8 cellular contexts compared by ENCODE assay signal in the genomic region with DNA sequence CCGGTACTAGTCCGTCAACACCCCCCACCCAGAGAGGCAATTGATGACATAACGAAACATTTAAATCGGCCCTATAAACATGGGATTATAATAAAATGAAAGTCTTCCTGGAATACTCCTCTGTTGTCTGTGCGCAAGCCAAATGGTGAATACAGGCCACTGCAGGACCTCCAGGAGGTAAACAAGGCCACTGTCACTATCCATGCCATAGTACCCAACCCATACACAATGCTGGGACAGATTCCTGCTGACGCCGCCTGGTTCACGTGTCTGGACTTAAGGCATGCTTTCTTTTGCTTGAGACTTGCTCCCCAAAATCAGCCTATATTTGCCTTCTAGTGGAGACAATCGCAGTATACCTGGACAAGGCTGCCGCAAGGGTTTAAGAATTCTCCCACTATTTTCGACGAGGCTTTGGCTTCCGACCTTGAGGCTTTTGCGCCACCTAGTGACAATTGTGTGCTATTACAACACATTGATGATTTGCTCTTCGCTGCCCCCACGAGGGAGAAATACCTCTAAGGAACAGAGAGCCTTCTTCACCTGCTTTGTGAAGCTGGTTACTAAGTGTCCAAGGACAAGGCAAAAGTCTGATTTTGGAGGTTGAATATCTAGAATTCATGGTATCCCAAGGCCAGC.
A peak's percentile ranks its signal among the peaks of the same experiment; 100 is the strongest.
DNase-seq lines count a peak whose midpoint lies in the region; ATAC-seq, FAIRE-seq and TF ChIP-seq lines count a peak whose summit lies in the region.
"Not testable (repeated sequence)": the region's sequence is repeated elsewhere in the genome, so short reads cannot be mapped to it uniquely, and the experiment has no call there.

No MANE protein-coding gene starts in this region.

- not testable (repeated sequence) for H4K20me1 ChIP-seq in GM23338 (replicated peaks; ENCODE audit: insufficient read depth); H1 (replicated peaks in 1 of 2; ENCODE audit: control insufficient read depth in 1 of 2, insufficient read depth in 2 of 2, low read length in 2 of 2)

- not testable (repeated sequence) for H3K79me2 ChIP-seq in GM23338 (replicated peaks; ENCODE audit: insufficient read depth); H1 (ENCODE audit: control insufficient read depth in 1 of 2, insufficient read depth in 2 of 2, low read length in 2 of 2)

- not testable (repeated sequence) for H2BK12ac ChIP-seq in H1 (ENCODE audit: low read depth, low read length)

- TF ChIP-seq EP300 in H1 (IDR thresholded peaks at IDR 0.05; ENCODE audit: borderline replicate concordance in 1 of 2, low read depth in 2 of 2, low read length in 2 of 2), result not testable (repeated sequence)

- not testable (repeated sequence) for H2AK5ac ChIP-seq in H1 (ENCODE audit: low read depth, low read length)

- H3K56ac ChIP-seq in H1 (replicated peaks; ENCODE audit: insufficient read length, low read depth, low read length), result not testable (repeated sequence)

- H3K9me3 Mint-ChIP-seq in CD8-positive, alpha-beta T cell; GM23338; activated CD8-positive, alpha-beta T cell treated with anti-CD3 and anti-CD28 coated beads for 36 hours; natural killer cell: not testable (repeated sequence)

- peak; percentile 42 for FAIRE-seq in H1 (lab: Jason Lieb, UNC)

- H3K4ac ChIP-seq in H1 (replicated peaks; ENCODE audit: insufficient read length, low read depth, low read length), result not testable (repeated sequence)

- CTCF ChIA-PET in CD8-positive, alpha-beta T cell (lab: Charles Lee); activated CD8-positive, alpha-beta T cell treated with anti-CD3 and anti-CD28 coated beads for 36 hours (lab: Charles Lee); H1 (lab: Charles Lee; ENCODE audit: partially characterized antibody): not testable (repeated sequence)

- POLR2A ChIA-PET in CD8-positive, alpha-beta T cell (lab: Charles Lee); activated CD8-positive, alpha-beta T cell treated with anti-CD3 and anti-CD28 coated beads for 36 hours (lab: Charles Lee); H1 (lab: Charles Lee; ENCODE audit: partially characterized antibody): not testable (repeated sequence)

- no CpG with 5 or more reads among the region's 16 CpGs for WGBS in H1 (ENCODE audit: extremely low coverage in 1 of 2, insufficient coverage in 1 of 2, insufficient read length in 1 of 2, insufficient replicate concordance in 2 of 2, low coverage in 1 of 2, low lambda C conversion rate in 2 of 2, missing lambda C conversion rate in 1 of 2), 2 experiments

- not testable (repeated sequence) for H3K4me3 ChIP-seq in CD8-positive, alpha-beta T cell (ENCODE audit: low read depth, low read length); GM23338; H1 (ENCODE audit: extremely low read depth in 1 of 4, insufficient read depth in 2 of 4, low read depth in 3 of 4, low read length in 4 of 4)

- not testable (repeated sequence) for H3K79me1 ChIP-seq in H1 (ENCODE audit: low read depth, low read length)

- H3K23ac ChIP-seq in H1 (ENCODE audit: insufficient read length), result not testable (repeated sequence)

- not testable (repeated sequence) for H3K4me3 Mint-ChIP-seq in CD8-positive, alpha-beta T cell; GM23338; activated CD8-positive, alpha-beta T cell treated with anti-CD3 and anti-CD28 coated beads for 36 hours; natural killer cell

- DNase-seq in CD8-positive, alpha-beta T cell; GM23338 (ENCODE audit: low spot score); activated CD8-positive, alpha-beta T cell treated with anti-CD3 and anti-CD28 coated beads for 36 hours; H1 (ENCODE audit: low read depth in 1 of 2, low spot score in 2 of 2); natural killer cell: not testable (repeated sequence)

- not testable (repeated sequence) for H3K14ac ChIP-seq in H1 (ENCODE audit: insufficient read length)

- not testable (repeated sequence) for H3K23me2 ChIP-seq in H1 (ENCODE audit: low read depth, low read length)

- not testable (repeated sequence) for H3K9me3 ChIP-seq in CD8-positive, alpha-beta T cell (ENCODE audit: low read length); H1 (ENCODE audit: insufficient read depth in 2 of 2, low read depth in 1 of 2, low read length in 1 of 2)

- TF ChIP-seq CTCF in CD8-positive, alpha-beta T cell (IDR thresholded peaks at IDR 0.05); GM23338 (conservative IDR thresholded peaks at IDR 0.05; ENCODE audit: low read depth in 2 of 2); activated CD8-positive, alpha-beta T cell treated with anti-CD3 and anti-CD28 coated beads for 36 hours (IDR thresholded peaks at IDR 0.05); H1 (IDR thresholded peaks at IDR 0.05; ENCODE audit: control extremely low read depth in 1 of 3, insufficient read depth in 1 of 3, low read depth in 1 of 3, low read length in 3 of 3); natural killer cell (IDR thresholded peaks at IDR 0.05): not testable (repeated sequence)

- not testable (repeated sequence) for H3F3A ChIP-seq in GM23338 (replicated peaks; ENCODE audit: low read depth)

- H3K4me2 ChIP-seq in GM23338; H1 (ENCODE audit: insufficient read depth in 1 of 2, low read depth in 2 of 2, low read length in 2 of 2): not testable (repeated sequence)

- H3K18ac ChIP-seq in H1 (ENCODE audit: extremely low read depth, low read length), result not testable (repeated sequence)

- not testable (repeated sequence) for H3K27me3 Mint-ChIP-seq in CD8-positive, alpha-beta T cell (ENCODE audit: low read depth); GM23338 (ENCODE audit: insufficient read depth, low read depth, poor library complexity); activated CD8-positive, alpha-beta T cell treated with anti-CD3 and anti-CD28 coated beads for 36 hours; natural killer cell (ENCODE audit: low read depth in 2 of 2)

- not testable (repeated sequence) for TF ChIP-seq POLR2A in H1 (IDR thresholded peaks at IDR 0.05; ENCODE audit: control extremely low read depth in 1 of 2, low read depth in 2 of 2, low read length in 2 of 2)

- not testable (repeated sequence) for H4K8ac ChIP-seq in H1 (ENCODE audit: extremely low read depth, insufficient read depth, low read length)

- H2BK120ac ChIP-seq in H1 (replicated peaks; ENCODE audit: low read depth, low read length), result not testable (repeated sequence)

- H2BK20ac ChIP-seq in H1 (ENCODE audit: low read length), result not testable (repeated sequence)

- H2BK5ac ChIP-seq in H1 (ENCODE audit: low read depth, low read length), result not testable (repeated sequence)

- H3K27ac Mint-ChIP-seq in CD8-positive, alpha-beta T cell; GM23338; activated CD8-positive, alpha-beta T cell treated with anti-CD3 and anti-CD28 coated beads for 36 hours; natural killer cell: not testable (repeated sequence)

- not testable (repeated sequence) for H4K91ac ChIP-seq in H1 (replicated peaks; ENCODE audit: insufficient read length, low read length)

- not testable (repeated sequence) for H3K36me3 ChIP-seq in CD8-positive, alpha-beta T cell (ENCODE audit: insufficient read depth, low read length); GM23338 (ENCODE audit: insufficient read depth); H1 (ENCODE audit: control insufficient read depth in 2 of 4, insufficient read depth in 4 of 4, low read length in 3 of 4)

- H3K4me1 Mint-ChIP-seq in CD8-positive, alpha-beta T cell (ENCODE audit: low read depth); GM23338; activated CD8-positive, alpha-beta T cell treated with anti-CD3 and anti-CD28 coated beads for 36 hours (ENCODE audit: low read depth); natural killer cell: not testable (repeated sequence)

- intact Hi-C loops in CD8-positive, alpha-beta T cell (cut with DNase I, micrococcal nuclease); activated CD8-positive, alpha-beta T cell treated with anti-CD3 and anti-CD28 coated beads for 36 hours (cut with micrococcal nuclease); natural killer cell (cut with micrococcal nuclease): not testable (repeated sequence)

- not testable (repeated sequence) for TF ChIP-seq RAD21 in H1 (IDR thresholded peaks at IDR 0.05 in 1 of 2, conservative IDR thresholded peaks at IDR 0.05 in 1 of 2; ENCODE audit: low read depth in 2 of 2, low read length in 2 of 2)

- H3K4me1 ChIP-seq in CD8-positive, alpha-beta T cell (ENCODE audit: insufficient read depth, low read length); GM23338 (ENCODE audit: insufficient read depth); H1 (replicated peaks in 1 of 4; ENCODE audit: control insufficient read depth in 3 of 4, insufficient read depth in 4 of 4, low read length in 3 of 4): not testable (repeated sequence)

- not testable (repeated sequence) for H4K5ac ChIP-seq in H1 (ENCODE audit: insufficient read length, low read depth, low read length)

- H2AFZ ChIP-seq in GM23338; H1 (ENCODE audit: low read length): not testable (repeated sequence)

- not testable (repeated sequence) for H3K9ac ChIP-seq in H1 (replicated peaks in 1 of 4; ENCODE audit: extremely low read depth in 1 of 4, low read depth in 3 of 4, low read length in 3 of 4)

- peak; percentile 61 for ATAC-seq in CD8-positive, alpha-beta T cell
- ATAC-seq in GM19043 (IDR thresholded peaks at IDR 0.05; ENCODE audit: low read depth, unreplicated experiment), result peak; percentile 54
- ATAC-seq in GM23338, result peak; percentile 54
- peak; percentile 67 for ATAC-seq in HG02973 (IDR thresholded peaks at IDR 0.05; ENCODE audit: unreplicated experiment)
- ATAC-seq in HG03565 (IDR thresholded peaks at IDR 0.05; ENCODE audit: unreplicated experiment), result peak; percentile 56
- peak; percentile 56 for ATAC-seq in activated CD8-positive, alpha-beta T cell treated with anti-CD3 and anti-CD28 coated beads for 36 hours
- ATAC-seq in natural killer cell, result peak in 2 of 3 donors; percentile 53 to 68

- not testable (repeated sequence) for H2BK15ac ChIP-seq in H1 (ENCODE audit: low read length)

- not testable (repeated sequence) for H3K27ac ChIP-seq in CD8-positive, alpha-beta T cell (ENCODE audit: low read depth, low read length); GM23338 (ENCODE audit: low read depth); H1 (ENCODE audit: low read depth, low read length)

- H3K9me2 ChIP-seq in GM23338 (ENCODE audit: insufficient read depth), result not testable (repeated sequence)

- H3K36me3 Mint-ChIP-seq in CD8-positive, alpha-beta T cell; GM23338 (ENCODE audit: low read depth); activated CD8-positive, alpha-beta T cell treated with anti-CD3 and anti-CD28 coated beads for 36 hours (ENCODE audit: low read depth); natural killer cell: not testable (repeated sequence)

- not testable (repeated sequence) for H3K27me3 ChIP-seq in CD8-positive, alpha-beta T cell (ENCODE audit: insufficient read depth, low read length); GM23338 (ENCODE audit: insufficient read depth); H1 (replicated peaks in 1 of 4; ENCODE audit: control insufficient read depth in 3 of 4, extremely low read depth in 1 of 4, insufficient read depth in 3 of 4, low read length in 3 of 4)
